ENCODE assay signal across 13 cellular contexts in the genomic region with DNA sequence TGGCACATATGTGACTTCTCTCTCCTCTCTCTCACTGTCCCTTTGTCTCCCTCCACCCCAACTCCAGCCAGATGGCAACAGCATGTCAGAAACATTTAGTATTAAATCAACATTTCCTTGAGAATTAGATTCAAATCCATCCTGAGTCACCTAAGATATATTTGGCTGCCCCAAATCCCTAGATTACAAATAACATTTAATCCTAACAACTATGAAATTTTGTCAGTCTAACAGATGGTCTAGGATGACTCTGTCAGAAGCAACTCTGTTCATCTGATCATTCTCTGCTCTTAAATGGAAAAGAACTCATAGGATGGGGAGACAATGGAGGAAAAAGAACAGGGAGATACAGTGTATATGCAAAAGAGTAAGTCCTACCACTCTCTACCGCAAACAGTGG.
"Had no signal": no experiment of that assay in that cellular context is flagged by ENCODE, and none has a peak within 500 bp of the region (broad histone marks: within the 10 kb centered on the region; RNA-seq: fewer than 3 reads in every experiment).

No MANE protein-coding gene starts in this region.

- ATAC-seq: sciatic nerve had no signal

- H3K4me1 ChIP-seq: colonic mucosa had no signal

- H3K4me3 ChIP-seq: adrenal gland, colonic mucosa, thoracic aorta had no signal

- H3K27me3 ChIP-seq: adrenal gland, colonic mucosa had no signal

- H3K9me3 Mint-ChIP-seq: activated T-helper 2 cell treated with anti-CD3 and anti-CD28 coated beads, Interferon-gamma antibody, Interleukin-2, Interleukin-4, amounts not matched to agents 10 μg/mL and 5 μg/mL and 100 μg/mL, durations not matched to agents 14 hours and 24 hours and 36 hours; nephron; stimulated activated naive CD8-positive, alpha-beta T cell treated with anti-CD3 and anti-CD28 coated beads, Interleukin-15, Interleukin-2, amounts not matched to agents 100 ng/mL and 50 ng/mL, for 24 hours had no signal

- H3K27ac Mint-ChIP-seq: activated T-helper 2 cell treated with anti-CD3 and anti-CD28 coated beads, Interferon-gamma antibody, Interleukin-2, Interleukin-4, amounts not matched to agents 10 μg/mL and 5 μg/mL and 100 μg/mL, durations not matched to agents 14 hours and 24 hours and 36 hours; stimulated activated naive CD8-positive, alpha-beta T cell treated with anti-CD3 and anti-CD28 coated beads, Interleukin-15, Interleukin-2, amounts not matched to agents 100 ng/mL and 50 ng/mL, for 24 hours had no signal

- H3K36me3 ChIP-seq: adrenal gland, colonic mucosa, thoracic aorta had no signal

- H3K9me3 ChIP-seq: adrenal gland, colonic mucosa, thoracic aorta had no signal

- DNase-seq: activated naive CD4-positive, alpha-beta T cell treated with anti-CD3 and anti-CD28 coated beads, Interleukin-2, amount 50 U/mL, for 16 hours; adrenal gland; caudate nucleus; colonic mucosa; effector CD4-positive, alpha-beta T cell; stimulated activated CD4-positive, alpha-beta T cell treated with anti-CD3 and anti-CD28 coated beads, Interleukin-2, amount 100 ng/mL, for 48 hours; stimulated activated CD8-positive, alpha-beta memory T cell treated with anti-CD3 and anti-CD28 coated beads, Interleukin-4, amount 100 ng/mL, for 48 hours; T-helper 2 cell had no signal

- H3K27ac ChIP-seq: adrenal gland, colonic mucosa, thoracic aorta had no signal

- H3K4me3 Mint-ChIP-seq: nephron; stimulated activated naive CD8-positive, alpha-beta T cell treated with anti-CD3 and anti-CD28 coated beads, Interleukin-15, Interleukin-2, amounts not matched to agents 100 ng/mL and 50 ng/mL, for 24 hours had no signal
